Comparison of ENCODE assay signal across 8 cellular contexts in the genomic region with DNA sequence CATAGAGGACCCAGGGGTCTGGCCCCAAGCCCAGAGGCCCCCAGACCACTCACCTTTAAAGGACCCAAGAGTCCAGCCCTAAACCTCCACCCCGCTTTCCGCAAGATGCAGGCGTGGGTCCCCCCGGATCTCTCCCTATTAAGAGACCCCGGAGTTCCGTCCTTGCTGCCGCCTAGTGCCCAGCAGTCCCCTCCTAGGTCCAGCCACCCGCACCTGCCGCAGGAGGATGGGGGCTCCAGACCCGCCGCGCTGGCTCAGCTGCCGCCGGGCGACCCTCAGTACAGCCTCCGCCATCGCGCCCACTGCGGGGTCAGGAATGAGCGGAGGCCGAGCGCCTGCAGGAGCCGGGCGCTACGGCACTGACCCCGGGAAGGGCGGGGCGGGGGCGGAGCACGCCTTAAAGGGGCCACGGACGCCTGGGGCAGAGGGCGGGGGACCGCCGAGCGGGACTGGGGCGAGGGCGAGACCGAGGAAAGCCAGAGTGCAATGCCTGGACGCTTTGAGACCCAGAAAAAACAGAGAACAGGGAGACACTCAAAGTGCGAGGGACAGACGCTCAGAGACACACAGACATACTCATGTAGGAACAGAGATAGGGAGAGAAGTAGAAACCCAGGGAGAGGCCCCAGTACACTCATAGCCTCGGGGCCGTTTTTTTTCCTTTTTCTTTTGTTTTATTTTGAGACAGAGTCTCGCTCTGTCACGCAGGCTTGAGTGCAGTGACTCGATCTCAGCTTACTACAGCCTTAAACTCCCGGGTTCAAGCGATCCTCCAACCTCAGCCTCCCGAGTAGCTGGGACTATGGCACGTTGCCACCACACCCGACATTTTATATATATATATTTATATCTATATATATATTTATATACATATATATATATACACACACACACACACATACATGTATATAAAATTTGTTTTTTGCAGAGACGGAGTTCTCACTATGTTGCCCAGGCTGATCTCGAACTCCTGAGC. TPM values are rescaled to one million over a fixed set of nuclear protein-coding genes. Genes with fewer than 3 reads are reported as not detected.
A peak's percentile ranks its signal among the peaks of the same experiment; 100 is the strongest.
DNase-seq lines count a peak whose midpoint lies in the region; ATAC-seq, FAIRE-seq and TF ChIP-seq lines count a peak whose summit lies in the region.

A gene with protein sequence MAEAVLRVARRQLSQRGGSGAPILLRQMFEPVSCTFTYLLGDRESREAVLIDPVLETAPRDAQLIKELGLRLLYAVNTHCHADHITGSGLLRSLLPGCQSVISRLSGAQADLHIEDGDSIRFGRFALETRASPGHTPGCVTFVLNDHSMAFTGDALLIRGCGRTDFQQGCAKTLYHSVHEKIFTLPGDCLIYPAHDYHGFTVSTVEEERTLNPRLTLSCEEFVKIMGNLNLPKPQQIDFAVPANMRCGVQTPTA (minus strand): TSS at position 318 of the 976 bp plus-strand sequence. CDS start 24 bp downstream, at position 294.

- in situ Hi-C loops in astrocyte of the spinal cord (cut with HindIII; ENCODE audit: low sequenced_read_pairs) = no loop called here

- peak; percentile 76 for DNase-seq in EL
- DNase-seq in H54 (ENCODE audit: insufficient read length, low spot score) = peak; percentile 88
- peak; percentile 15 for DNase-seq in NCI-H1092 (lab: John Stamatoyannopoulos, UW)
- DNase-seq in T1000 (lab: John Stamatoyannopoulos, UW) = peak; percentile 53
- DNase-seq in astrocyte of the spinal cord (ENCODE audit: low read depth, low spot score) = peak; percentile 49
- peak; percentile 36 to 75 for DNase-seq in hippocampal formation (lab: John Stamatoyannopoulos, UW)
- peak; percentile 43 for DNase-seq in renal cortical epithelial cell (ENCODE audit: low read depth)

- ATAC-seq in HG03439 (IDR thresholded peaks at IDR 0.05; ENCODE audit: unreplicated experiment) = no peak

- peak; percentile 96 for TF ChIP-seq POLR2A in H54 (IDR thresholded peaks at IDR 0.05; ENCODE audit: low read depth, low read length)

- TF ChIP-seq CTCF in astrocyte of the spinal cord (IDR thresholded peaks at IDR 0.05; ENCODE audit: low read depth, low read length) = no peak

- H3K4me3 ChIP-seq in astrocyte of the spinal cord (ENCODE audit: low read depth, low read length) = peak within 1 kb of the TSS; percentile 84

- no peak for FAIRE-seq in H54 (lab: Jason Lieb, UNC)

RNA-seq across cellular contexts. Expression of the gene that starts here (rescaled TPM):
- 144 and 213 TPM in 2 replicates for total RNA-seq in renal cortical epithelial cell

Comparison
In these comparisons a context has a peak if more than half of its experiments do, and no peak if none do; other contexts are left out.
1. DNase-seq: peak in every context shown above with its lines; median percentile 88 in H54; 76 in EL; 56 in hippocampal formation; 53 in T1000; 49 in astrocyte of the spinal cord; 43 in renal cortical epithelial cell; 15 in NCI-H1092.